Comparison of ENCODE assay signal across 23 cellular contexts in the genomic region with DNA sequence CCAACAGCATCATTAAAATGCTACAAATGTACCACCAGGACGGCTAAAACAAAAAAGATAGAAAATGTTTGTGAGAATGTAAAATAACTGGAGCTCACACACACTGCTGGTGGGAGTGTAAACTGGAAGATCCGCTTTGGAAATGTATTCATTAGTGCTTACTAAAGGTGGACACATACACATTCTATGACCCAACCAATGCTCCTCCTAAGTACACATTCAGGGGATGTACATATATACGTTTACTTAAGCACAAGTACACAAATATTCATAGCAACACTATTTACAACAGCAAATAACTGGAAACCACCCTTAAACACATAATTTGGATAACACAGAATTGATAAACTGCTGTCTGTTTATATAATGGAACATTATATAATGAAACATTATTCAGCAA. TPM values are rescaled to one million over a fixed set of nuclear protein-coding genes. Genes with fewer than 3 reads are reported as not detected.
A peak's percentile ranks its signal among the peaks of the same experiment; 100 is the strongest.
DNase-seq lines count a peak whose midpoint lies in the region; ATAC-seq, FAIRE-seq and TF ChIP-seq lines count a peak whose summit lies in the region.
"Had no signal": no experiment of that assay in that cellular context is flagged by ENCODE, and none has a peak within 500 bp of the region (broad histone marks: within the 10 kb centered on the region; RNA-seq: fewer than 3 reads in every experiment).

No MANE protein-coding gene starts in this region.

- FAIRE-seq in bronchial epithelial cell (lab: Jason Lieb, UNC) (no peak), GM12892 (lab: Jason Lieb, UNC) (no peak)
- FAIRE-seq: GM12878, GM18507, H54 had no signal

- TF ChIP-seq POLR2A in GM12892 (IDR thresholded peaks at IDR 0.05; ENCODE audit: low read depth, low read length), result no peak

- ATAC-seq in GM19397 (IDR thresholded peaks at IDR 0.05; ENCODE audit: unreplicated experiment), result no peak
- no peak for ATAC-seq in left lung
- ATAC-seq: GM12878 had no signal

- TF ChIP-seq CTCF in bronchial epithelial cell (IDR thresholded peaks at IDR 0.05; ENCODE audit: insufficient read depth, low read length, severe bottlenecking), result no peak
- no peak for TF ChIP-seq CTCF in left lung (IDR thresholded peaks at IDR 0.05)

- no peaks in the 10 kb centered on the region for H3K9me3 ChIP-seq in left lung
- H3K9me3 ChIP-seq: HAP-1 had no signal

- H3K27me3 ChIP-seq in bronchial epithelial cell (ENCODE audit: control insufficient read depth, insufficient read depth, low read length), result no peaks in the 10 kb centered on the region
- H3K27me3 ChIP-seq in left lung, result no peaks in the 10 kb centered on the region

- DNase-seq in DMS53 (lab: John Stamatoyannopoulos, UW) (peak; percentile 73), NCI-H526 (lab: John Stamatoyannopoulos, UW) (peak; percentile 80 to 84), bronchial epithelial cell (ENCODE audit: low read depth) (peak; percentile 72), iPS-NIHi7 (ENCODE audit: extremely low spot score) (no peak), GM12892 (ENCODE audit: insufficient read length) (no peak), left lung (no peak)
- DNase-seq: C1 segment of cervical spinal cord; Calu3; CD4-positive, alpha-beta memory T cell; COR-L47; DMS79; EL; GDM1; GOT3; HFFc6 had no signal

- intact Hi-C loops in left lung (cut with DNase I), result loop anchor here in 1 of 2 donors (10.0 kb wide), 2 partner anchors 229 to 359 kb away; a partner anchor contains a TSS

- H3K36me3 ChIP-seq in bronchial epithelial cell (ENCODE audit: control insufficient read depth, insufficient read depth, low read length), result no peaks in the 10 kb centered on the region
- no peaks in the 10 kb centered on the region for H3K36me3 ChIP-seq in left lung
- H3K36me3 ChIP-seq: HAP-1 had no signal

- no peak overlapping the region for H3K27ac ChIP-seq in left lung

- H3K4me3 ChIP-seq in bronchial epithelial cell (ENCODE audit: low read depth, low read length) (no peak overlapping the region), left lung (no peak overlapping the region)
- H3K4me3 ChIP-seq: GM12878, HAP-1 had no signal

- no peaks in the 10 kb centered on the region for H3K4me1 ChIP-seq in left lung
- H3K4me1 ChIP-seq: HAP-1 had no signal

RNA-seq across cellular contexts. Expression of a gene that starts 51.9 kb away (rescaled TPM):
- total RNA-seq in bronchial epithelial cell, result not detected in 2 replicates
- not detected for polyA plus RNA-seq in GM12892 (2012; ENCODE audit: missing spikeins)
- total RNA-seq in left lung, result not detected
- total RNA-seq: A172; A673; Calu3; CD4-positive, alpha-beta memory T cell; GM12878; HFFc6 had no signal
- polyA plus RNA-seq: BJ; CD4-positive, alpha-beta memory T cell had no signal

Comparison
In these comparisons a context has a peak if more than half of its experiments do, and no peak if none do; other contexts are left out.
1. DNase-seq: peak in DMS53 (single experiment), NCI-H526 (2 of 2) and bronchial epithelial cell (single experiment); none in iPS-NIHi7 (single experiment), GM12892 (single experiment) and left lung (0 of 2).